ENCODE assay signal across 23 cellular contexts in genomic region chr1:167915528-167916102, GRCh38. TPM values are rescaled to one million over a fixed set of nuclear protein-coding genes. Genes with fewer than 3 reads are reported as not detected.
"Had no signal": no experiment of that assay in that cellular context is flagged by ENCODE, and none has a peak within 500 bp of the region (broad histone marks: within the 10 kb centered on the region; RNA-seq: fewer than 3 reads in every experiment).

No MANE protein-coding gene starts in this region.

- DNase-seq: colonic mucosa; dermis blood vessel endothelial cell; endodermal cell; erythroblast; foreskin melanocyte; heart left ventricle; hypothalamus; islet precursor cell; left lung; mesenchymal stem cell; midbrain; naive B cell; nephron progenitor cell; stimulated activated CD4-positive, alpha-beta T cell treated with anti-CD3 and anti-CD28 coated beads, Interleukin-2, amount 100 ng/mL, for 48 hours; stimulated activated naive CD4-positive, alpha-beta T cell treated with Interleukin-2 at 50 U/mL for 16 hours; thyroid gland; upper lobe of left lung; uterus had no signal

- H3K36me3 Mint-ChIP-seq: naive B cell had no signal

- H3K27ac Mint-ChIP-seq: endodermal cell, nephron progenitor cell had no signal

- H3K4me1 ChIP-seq: colonic mucosa, suprapubic skin, thyroid gland, uterus had no signal

- H3K27me3 Mint-ChIP-seq: naive B cell had no signal

- H3K4me2 ChIP-seq: smooth muscle cell had no signal

- ATAC-seq: heart left ventricle, left lung, right cardiac atrium had no signal

- H3K27me3 ChIP-seq: colonic mucosa, heart left ventricle, left lung, suprapubic skin, thyroid gland, upper lobe of left lung, uterus had no signal

- FAIRE-seq: endothelial cell of umbilical vein had no signal

- H3K4me3 ChIP-seq: colonic mucosa, heart left ventricle, left lung, lung, smooth muscle cell, suprapubic skin, thyroid gland, upper lobe of left lung, uterus had no signal

- H3K4me3 Mint-ChIP-seq: endodermal cell, naive B cell, nephron progenitor cell had no signal

- H3K9me3 ChIP-seq: colonic mucosa, heart left ventricle, left lung, suprapubic skin, thyroid gland, upper lobe of left lung, uterus had no signal

- H3K36me3 ChIP-seq: colonic mucosa, thyroid gland, uterus had no signal

- H3K27ac ChIP-seq: colonic mucosa, left lung, suprapubic skin, thyroid gland, upper lobe of left lung, uterus had no signal

RNA-seq across cellular contexts. Expression of gene ADCY10, which starts 1.7 kb away (rescaled TPM):
- total RNA-seq: endothelial cell of umbilical vein, smooth muscle cell, suprapubic skin had no signal
- polyA plus RNA-seq: endothelial cell of umbilical vein, smooth muscle cell had no signal
